1 cellular context compared by ENCODE assay signal in genomic region chr7:101602484-101603241, GRCh38.
TF ChIP-seq lines count a peak whose summit lies in the region.

No MANE protein-coding gene starts in this region.

TF ChIP-seq in HepG2, 621 proteins besides CTCF, POLR2A, EP300 and RAD21 (continued from another document):
- TF ChIP-seq ZFY (CRISPR knock-in tag; IDR thresholded peaks at IDR 0.05) (0 out of 2 replicates have a peak, but pooled peaks have one; percentile 28), TGIF2 (CRISPR knock-in tag; IDR thresholded peaks at IDR 0.05) (no peak), GABPB1 (CRISPR knock-in tag; IDR thresholded peaks at IDR 0.05) (peak; percentile 39; the same call in 1 of the 2 replicates), NCOA5 (CRISPR knock-in tag; IDR thresholded peaks at IDR 0.05) (no peak), TFE3 (CRISPR knock-in tag; IDR thresholded peaks at IDR 0.05) (0 out of 2 replicates have a peak, but pooled peaks have one; percentile 22), ZNF564 (CRISPR knock-in tag; IDR thresholded peaks at IDR 0.05) (peak; percentile 61; the same call in 1 of the 2 replicates), ZNF768 (CRISPR knock-in tag; IDR thresholded peaks at IDR 0.05) (peak; percentile 94), KLF16 (CRISPR knock-in tag; IDR thresholded peaks at IDR 0.05) (peak in 1 of 2 experiments; percentile 54; a peak in 1 of 4 replicates), ZNF629 (CRISPR knock-in tag; conservative IDR thresholded peaks at IDR 0.05) (0 out of 2 replicates have a peak, but pooled peaks have one; percentile 5), FOSL2 (CRISPR knock-in tag; IDR thresholded peaks at IDR 0.05) (peak; percentile 46), THRA (CRISPR knock-in tag; IDR thresholded peaks at IDR 0.05; ENCODE audit: borderline replicate concordance) (0 out of 2 replicates have a peak, but pooled peaks have one; percentile 38), RBM39 (IDR thresholded peaks at IDR 0.05; ENCODE audit: low read depth, low read length, poor library complexity, severe bottlenecking) (peak; percentile 28), ERF (CRISPR knock-in tag; IDR thresholded peaks at IDR 0.05) (0 out of 2 replicates have a peak, but pooled peaks have one; percentile 25), NFIB (CRISPR knock-in tag; IDR thresholded peaks at IDR 0.05; ENCODE audit: borderline replicate concordance) (no peak), ZNF232 (CRISPR knock-in tag; IDR thresholded peaks at IDR 0.05; ENCODE audit: borderline replicate concordance) (no peak), SMC3 (IDR thresholded peaks at IDR 0.05; ENCODE audit: low read length) (peak; percentile 51; the same call in 1 of the 2 replicates)
